11 cellular contexts compared by ENCODE assay signal in genomic region chr1:164794310-164794709, GRCh38.
DNase-seq lines count a peak whose midpoint lies in the region; ATAC-seq and TF ChIP-seq lines count a peak whose summit lies in the region.
"Had no signal": no experiment of that assay in that cellular context is flagged by ENCODE, and none has a peak within 500 bp of the region (broad histone marks: within the 10 kb centered on the region; RNA-seq: fewer than 3 reads in every experiment).

No MANE protein-coding gene starts in this region.

- H2AFZ ChIP-seq in PC-9, result no peak overlapping the region

- peaks cover 4% of the 10 kb centered on the region; the same call in 1 of the 2 replicates for H3K79me2 ChIP-seq in PC-9 (ENCODE audit: low read depth)

- H3K4me3 Mint-ChIP-seq in activated CD4-positive, alpha-beta memory T cell treated with anti-CD3 and anti-CD28 coated beads, Interleukin-2, amount 10 ng/mL, durations not matched to agents 7 days and 5 days, result no peak overlapping the region
- H3K4me3 Mint-ChIP-seq in activated naive CD4-positive, alpha-beta T cell treated with anti-CD3 and anti-CD28 coated beads for 36 hours, result no peak overlapping the region
- H3K4me3 Mint-ChIP-seq in CD4-positive, alpha-beta T cell, result no peak overlapping the region
- H3K4me3 Mint-ChIP-seq: natural killer cell treated with Interleukin-12 subunit alpha and Interleukin-12 subunit beta and Interleukin-15 and Interleukin-18, amount 100 ng/mL, for 72 hours; T-helper 1 cell treated with Interleukin-12 subunit alpha and Interleukin-12 subunit beta and Interleukin-4 antibody, amounts not matched to agents 30 μg/mL and 1 μg/mL, for 36 hours had no signal

- H3K9me3 ChIP-seq in PC-9 (ENCODE audit: insufficient read depth, low read depth) (no peaks in the 10 kb centered on the region), esophagus muscularis mucosa (no peaks in the 10 kb centered on the region)
- no peaks in the 10 kb centered on the region for H3K9me3 ChIP-seq in CD4-positive, alpha-beta T cell (ENCODE audit: control insufficient read depth, low read length)

- H3K4me3 ChIP-seq in PC-9 (no peak overlapping the region), esophagus muscularis mucosa (no peak overlapping the region)

- H3K36me3 Mint-ChIP-seq in activated CD4-positive, alpha-beta memory T cell treated with anti-CD3 and anti-CD28 coated beads, Interleukin-2, amount 10 ng/mL, durations not matched to agents 7 days and 5 days (ENCODE audit: low read depth), result no peaks in the 10 kb centered on the region
- H3K36me3 Mint-ChIP-seq in activated naive CD4-positive, alpha-beta T cell treated with anti-CD3 and anti-CD28 coated beads for 36 hours (ENCODE audit: low read depth), result no peaks in the 10 kb centered on the region
- no peaks in the 10 kb centered on the region for H3K36me3 Mint-ChIP-seq in CD4-positive, alpha-beta T cell (ENCODE audit: low read depth)
- H3K36me3 Mint-ChIP-seq: natural killer cell treated with Interleukin-12 subunit alpha and Interleukin-12 subunit beta and Interleukin-15 and Interleukin-18, amount 100 ng/mL, for 72 hours had no signal

- no peaks in the 10 kb centered on the region for H4K20me1 ChIP-seq in PC-9 (ENCODE audit: insufficient read depth)

- POLR2A ChIA-PET in PC-9 (lab: Charles Lee; ENCODE audit: unreplicated experiment), result interaction anchor here (0.5 to 0.6 kb wide), 2 partner anchors 23 to 135 kb away, joined by 3 to 7 read pairs; no protein-coding TSS in a partner anchor
- POLR2A ChIA-PET in activated CD4-positive, alpha-beta memory T cell treated with anti-CD3 and anti-CD28 coated beads, Interleukin-2, amount 10 ng/mL, durations not matched to agents 7 days and 5 days (lab: Charles Lee), result no interaction called here
- POLR2A ChIA-PET in CD4-positive, alpha-beta T cell (lab: Charles Lee), result no interaction called here

- H3K27ac ChIP-seq in PC-9, result peak overlapping the region; percentile 70
- peak overlapping the region; percentile 68 to 87 (median 82) for H3K27ac ChIP-seq in esophagus muscularis mucosa (replicated peaks in 1 of 4)
- H3K27ac ChIP-seq in CD4-positive, alpha-beta T cell (ENCODE audit: low read depth, low read length), result no peak overlapping the region
- H3K27ac ChIP-seq: KMS-11 had no signal

- intact Hi-C loops in PC-9 (cut with micrococcal nuclease; ENCODE audit: unreplicated experiment), result no loop called here
- intact Hi-C loops in esophagus muscularis mucosa (cut with DNase I), result no loop called here
- intact Hi-C loops in activated naive CD4-positive, alpha-beta T cell treated with anti-CD3 and anti-CD28 coated beads for 36 hours (cut with micrococcal nuclease), result no loop called here
- intact Hi-C loops in CD4-positive, alpha-beta T cell (cut with DNase I, micrococcal nuclease), result no loop called here

- 20% methylated on average over 1 of the region's 1 CpG for WGBS in esophagus muscularis mucosa

- H3K4me1 Mint-ChIP-seq in activated CD4-positive, alpha-beta memory T cell treated with anti-CD3 and anti-CD28 coated beads, Interleukin-2, amount 10 ng/mL, durations not matched to agents 7 days and 5 days, result no peaks in the 10 kb centered on the region
- H3K4me1 Mint-ChIP-seq in activated naive CD4-positive, alpha-beta T cell treated with anti-CD3 and anti-CD28 coated beads for 36 hours (ENCODE audit: low read depth), result no peaks in the 10 kb centered on the region
- no peaks in the 10 kb centered on the region for H3K4me1 Mint-ChIP-seq in CD4-positive, alpha-beta T cell (ENCODE audit: low read depth)

- 0 out of 2 replicates have a peak, but pooled peaks cover 8% of the 10 kb centered on the region for H3K36me3 ChIP-seq in PC-9 (ENCODE audit: low read depth)
- H3K36me3 ChIP-seq in esophagus muscularis mucosa, result peaks cover 0 to 12% (median 10%) of the 10 kb centered on the region in 4 donors

- peak overlapping the region; percentile 9; the same call in 1 of the 2 replicates for H3K4me2 ChIP-seq in PC-9
- H3K4me2 ChIP-seq: KMS-11 had no signal

- peaks cover 8% of the 10 kb centered on the region; the same call in 1 of the 2 replicates for H3F3A ChIP-seq in PC-9 (ENCODE audit: insufficient read depth, low read depth)

- no TSS peak for BruUV-seq in PC-9 (replicated peaks; lab: Mats Ljungman, UMichigan)

- H3K27me3 ChIP-seq in PC-9 (ENCODE audit: insufficient read depth, low read depth) (no peaks in the 10 kb centered on the region), esophagus muscularis mucosa (no peaks in the 10 kb centered on the region)
- no peaks in the 10 kb centered on the region for H3K27me3 ChIP-seq in CD4-positive, alpha-beta T cell (ENCODE audit: control insufficient read depth, insufficient read depth, low read length)

- DNase-seq in Ammon's horn (ENCODE audit: low spot score) (peak; percentile 52), PC-9 (peak; percentile 22 to 83), esophagus muscularis mucosa (ENCODE audit: extremely low spot score) (no peak), omental fat pad (ENCODE audit: low spot score) (no peak)
- no peak for DNase-seq in activated CD4-positive, alpha-beta memory T cell treated with anti-CD3 and anti-CD28 coated beads, Interleukin-2, amount 10 ng/mL, durations not matched to agents 7 days and 5 days
- no peak for DNase-seq in activated naive CD4-positive, alpha-beta T cell treated with anti-CD3 and anti-CD28 coated beads for 36 hours
- DNase-seq in CD4-positive, alpha-beta T cell, result no peak
- no peak for DNase-seq in stimulated activated CD8-positive, alpha-beta memory T cell treated with anti-CD3 and anti-CD28 coated beads, Interleukin-4, amount 100 ng/mL, for 48 hours

- H3K9me2 ChIP-seq in PC-9 (ENCODE audit: insufficient read depth), result no peaks in the 10 kb centered on the region

- TF ChIP-seq CTCF in PC-9 (conservative IDR thresholded peaks at IDR 0.05), result no peak
- TF ChIP-seq CTCF in esophagus muscularis mucosa (IDR thresholded peaks at IDR 0.05), result no peak
- TF ChIP-seq CTCF in omental fat pad (IDR thresholded peaks at IDR 0.05), result no peak
- no peak for TF ChIP-seq CTCF in CD4-positive, alpha-beta T cell (IDR thresholded peaks at IDR 0.05)

- no peaks in the 10 kb centered on the region for H3K27me3 Mint-ChIP-seq in activated CD4-positive, alpha-beta memory T cell treated with anti-CD3 and anti-CD28 coated beads, Interleukin-2, amount 10 ng/mL, durations not matched to agents 7 days and 5 days
- H3K27me3 Mint-ChIP-seq in activated naive CD4-positive, alpha-beta T cell treated with anti-CD3 and anti-CD28 coated beads for 36 hours (ENCODE audit: low read depth), result peaks cover 2% of the 10 kb centered on the region
- peaks cover 5% of the 10 kb centered on the region for H3K27me3 Mint-ChIP-seq in CD4-positive, alpha-beta T cell

- no peak for TF ChIP-seq POLR2A in esophagus muscularis mucosa (IDR thresholded peaks at IDR 0.05; ENCODE audit: low read depth)

- H3K27ac Mint-ChIP-seq in activated CD4-positive, alpha-beta memory T cell treated with anti-CD3 and anti-CD28 coated beads, Interleukin-2, amount 10 ng/mL, durations not matched to agents 7 days and 5 days, result no peak overlapping the region
- H3K27ac Mint-ChIP-seq in activated naive CD4-positive, alpha-beta T cell treated with anti-CD3 and anti-CD28 coated beads for 36 hours, result no peak overlapping the region
- no peak overlapping the region for H3K27ac Mint-ChIP-seq in CD4-positive, alpha-beta T cell
- H3K27ac Mint-ChIP-seq: natural killer cell treated with Interleukin-12 subunit alpha and Interleukin-12 subunit beta and Interleukin-15 and Interleukin-18, amount 100 ng/mL, for 72 hours; T-helper 1 cell treated with Interleukin-12 subunit alpha and Interleukin-12 subunit beta and Interleukin-4 antibody, amounts not matched to agents 30 μg/mL and 1 μg/mL, for 36 hours had no signal

- CTCF ChIA-PET in PC-9 (lab: Charles Lee), result interaction anchor here (0.6 kb wide), 2 partner anchors 203 to 315 kb away, joined by 3 read pairs; no protein-coding TSS in a partner anchor
- CTCF ChIA-PET in activated CD4-positive, alpha-beta memory T cell treated with anti-CD3 and anti-CD28 coated beads, Interleukin-2, amount 10 ng/mL, durations not matched to agents 7 days and 5 days (lab: Charles Lee), result no interaction called here
- CTCF ChIA-PET in activated naive CD4-positive, alpha-beta T cell treated with anti-CD3 and anti-CD28 coated beads for 36 hours (lab: Charles Lee), result interaction anchor here (1.1 kb wide), 1 partner anchor 129 kb away, joined by 3 read pairs; no protein-coding TSS in a partner anchor
- CTCF ChIA-PET in CD4-positive, alpha-beta T cell (lab: Charles Lee), result no interaction called here

- TF ChIP-seq EP300 in esophagus muscularis mucosa (IDR thresholded peaks at IDR 0.05), result no peak

- H3K4me1 ChIP-seq in PC-9 (replicated peaks; ENCODE audit: insufficient read depth) (peaks cover 18% of the 10 kb centered on the region), esophagus muscularis mucosa (peaks cover 14 to 91% (median 77%) of the 10 kb centered on the region in 4 donors)

- ATAC-seq in omental fat pad (ENCODE audit: low FRiP score), result peak; percentile 97
- no peak for ATAC-seq in CD4-positive, alpha-beta T cell (ENCODE audit: poor library complexity)
- ATAC-seq: natural killer cell treated with Interleukin-12 subunit alpha and Interleukin-12 subunit beta and Interleukin-15 and Interleukin-18, amount 100 ng/mL, for 72 hours had no signal

- H3K9me3 Mint-ChIP-seq in activated CD4-positive, alpha-beta memory T cell treated with anti-CD3 and anti-CD28 coated beads, Interleukin-2, amount 10 ng/mL, durations not matched to agents 7 days and 5 days, result no peaks in the 10 kb centered on the region
- no peaks in the 10 kb centered on the region for H3K9me3 Mint-ChIP-seq in activated naive CD4-positive, alpha-beta T cell treated with anti-CD3 and anti-CD28 coated beads for 36 hours
- no peaks in the 10 kb centered on the region for H3K9me3 Mint-ChIP-seq in CD4-positive, alpha-beta T cell
- H3K9me3 Mint-ChIP-seq: natural killer cell treated with Interleukin-12 subunit alpha and Interleukin-12 subunit beta and Interleukin-15 and Interleukin-18, amount 100 ng/mL, for 72 hours; T-helper 1 cell treated with Interleukin-12 subunit alpha and Interleukin-12 subunit beta and Interleukin-4 antibody, amounts not matched to agents 30 μg/mL and 1 μg/mL, for 36 hours had no signal

Comparison
In these comparisons a context has a peak if more than half of its experiments do, and no peak if none do; other contexts are left out.
1. DNase-seq: peak in Ammon's horn (single experiment) and PC-9 (2 of 2); none in esophagus muscularis mucosa (single experiment), omental fat pad (single experiment), activated CD4-positive, alpha-beta memory T cell treated with anti-CD3 and anti-CD28 coated beads, Interleukin-2, amount 10 ng/mL, durations not matched to agents 7 days and 5 days (single experiment), activated naive CD4-positive, alpha-beta T cell treated with anti-CD3 and anti-CD28 coated beads for 36 hours (single experiment), CD4-positive, alpha-beta T cell (0 of 10) and stimulated activated CD8-positive, alpha-beta memory T cell treated with anti-CD3 and anti-CD28 coated beads, Interleukin-4, amount 100 ng/mL, for 48 hours (single experiment).
2. CTCF ChIA-PET loops: an anchor here in PC-9 (0.6 kb wide) and activated naive CD4-positive, alpha-beta T cell treated with anti-CD3 and anti-CD28 coated beads for 36 hours (1.1 kb wide); none called in activated CD4-positive, alpha-beta memory T cell treated with anti-CD3 and anti-CD28 coated beads, Interleukin-2, amount 10 ng/mL, durations not matched to agents 7 days and 5 days and CD4-positive, alpha-beta T cell.